ENCODE assay signal across 7 cellular contexts in genomic region chr17:27526603-27527002, GRCh38.
DNase-seq lines count a peak whose midpoint lies in the region; ATAC-seq lines count a peak whose summit lies in the region.

No MANE protein-coding gene starts in this region.

- peak overlapping the region; percentile 41 for H3K4me3 Mint-ChIP-seq in T-helper 2 cell treated with Interferon-gamma antibody and Interleukin-4, amounts not matched to agents 5 μg/mL and 100 μg/mL, for 36 hours

- ATAC-seq in GM18861 (IDR thresholded peaks at IDR 0.05; ENCODE audit: unreplicated experiment) (peak; percentile 39), HG02840 (IDR thresholded peaks at IDR 0.05; ENCODE audit: low FRiP score, unreplicated experiment) (peak; percentile 50), Right ventricle myocardium superior (ENCODE audit: poor library complexity) (peak; percentile 49), GM18873 (IDR thresholded peaks at IDR 0.05; ENCODE audit: low FRiP score, unreplicated experiment) (no peak)

- intact Hi-C loops in Right ventricle myocardium superior (cut with DNase I), result no loop called here

- no peaks in the 10 kb centered on the region for H3K27me3 Mint-ChIP-seq in T-helper 2 cell treated with Interferon-gamma antibody and Interleukin-4, amounts not matched to agents 5 μg/mL and 100 μg/mL, for 36 hours (ENCODE audit: low read depth)

- no peaks in the 10 kb centered on the region for H3K9me3 Mint-ChIP-seq in T-helper 2 cell treated with Interferon-gamma antibody and Interleukin-4, amounts not matched to agents 5 μg/mL and 100 μg/mL, for 36 hours

- DNase-seq in T-helper 2 cell treated with Interferon-gamma antibody and Interleukin-4, amounts not matched to agents 5 μg/mL and 100 μg/mL, for 36 hours (ENCODE audit: low spot score), result peak; percentile 63
- peak; percentile 63 for DNase-seq in Right ventricle myocardium superior
- peak; percentile 37 to 58 for DNase-seq in stimulated activated CD4-positive, alpha-beta T cell treated with anti-CD3 and anti-CD28 coated beads, Interleukin-2, amount 100 ng/mL, for 24 hours
- DNase-seq in NCI-H2107 treated with DMSO at 0.1 percent for 48 hours (lab: John Stamatoyannopoulos, UW; ENCODE audit: unreplicated experiment), result no peak

- no peaks in the 10 kb centered on the region for H3K36me3 Mint-ChIP-seq in T-helper 2 cell treated with Interferon-gamma antibody and Interleukin-4, amounts not matched to agents 5 μg/mL and 100 μg/mL, for 36 hours (ENCODE audit: low read depth)

- peaks cover 51% of the 10 kb centered on the region for H3K4me1 Mint-ChIP-seq in T-helper 2 cell treated with Interferon-gamma antibody and Interleukin-4, amounts not matched to agents 5 μg/mL and 100 μg/mL, for 36 hours (ENCODE audit: low read depth)

- H3K27ac Mint-ChIP-seq in T-helper 2 cell treated with Interferon-gamma antibody and Interleukin-4, amounts not matched to agents 5 μg/mL and 100 μg/mL, for 36 hours, result peak overlapping the region; percentile 43
